8 cellular contexts compared by ENCODE assay signal in the genomic region with DNA sequence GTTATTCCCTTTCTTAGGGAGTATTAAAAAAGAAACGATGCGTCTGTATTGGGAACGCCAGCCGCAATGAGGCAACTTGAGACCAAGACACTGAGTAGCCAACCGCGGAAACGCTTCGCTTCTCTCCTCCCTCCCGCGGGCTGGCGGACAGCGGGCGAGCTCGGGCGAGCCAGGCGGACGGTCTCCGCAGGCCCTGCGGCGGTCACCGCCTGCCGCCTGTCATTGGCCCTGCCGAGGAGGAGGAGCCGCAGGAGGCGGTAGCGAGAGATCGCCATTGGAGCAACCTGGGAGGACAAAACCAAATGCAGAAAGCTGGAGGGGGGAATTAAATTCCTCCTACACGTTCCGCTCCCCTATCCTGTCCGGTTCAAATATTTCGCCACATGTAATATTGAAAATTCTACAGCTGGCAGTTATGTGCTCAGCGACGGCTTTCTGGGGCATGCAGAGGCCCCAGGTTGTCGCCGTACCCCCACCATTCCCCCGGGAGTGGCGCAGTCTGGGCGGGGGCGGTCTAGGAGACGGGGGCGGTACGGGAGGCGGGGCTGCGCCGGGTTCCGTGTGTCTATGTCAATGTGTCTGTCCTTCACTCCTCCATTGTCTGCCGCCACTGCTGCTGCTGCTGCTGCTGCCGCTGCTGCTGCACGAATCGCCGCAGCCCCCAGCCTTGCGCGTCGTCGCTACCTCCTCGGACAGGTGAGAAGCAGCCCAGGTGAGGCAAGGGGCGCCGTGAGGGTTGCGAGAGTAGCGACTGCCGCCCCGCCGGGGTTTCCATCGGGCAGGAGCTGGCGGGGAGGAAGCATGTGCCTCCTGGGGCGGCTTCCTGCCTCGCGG. TPM values are rescaled to one million over a fixed set of nuclear protein-coding genes. Genes with fewer than 3 reads are reported as not detected.
DNase-seq lines count a peak whose midpoint lies in the region; ATAC-seq and TF ChIP-seq lines count a peak whose summit lies in the region.

A gene (minus strand): TSS at position 162 of the 834 bp plus-strand sequence. CDS start 181 bp downstream, outside the sequence.
A gene (plus strand): TSS at position 589 of the 834 bp plus-strand sequence. CDS start 19,263 bp downstream, outside the sequence.

- peak; percentile 92 for TF ChIP-seq POLR2A in erythroblast (IDR thresholded peaks at IDR 0.05; ENCODE audit: low read length)

- ATAC-seq in GM21619 (IDR thresholded peaks at IDR 0.05; ENCODE audit: unreplicated experiment): peak; percentile 97

- no peak for TF ChIP-seq RAD21 in Ishikawa (IDR thresholded peaks at IDR 0.05; ENCODE audit: low read depth)

- peak; percentile 70 for TF ChIP-seq EP300 in Ishikawa (IDR thresholded peaks at IDR 0.05; ENCODE audit: borderline replicate concordance)

- DNase-seq in DMS114 treated with DMSO at 0.1 percent for 48 hours (lab: John Stamatoyannopoulos, UW; ENCODE audit: unreplicated experiment) (peak; percentile 79), OCI-M2 (lab: John Stamatoyannopoulos, UW; ENCODE audit: unreplicated experiment) (peak; percentile 44), erythroblast (lab: John Stamatoyannopoulos, UW) (peak; percentile 96 to 97), mucosa of gallbladder (ENCODE audit: low spot score) (peak; percentile 95)
- peak; percentile 92 for DNase-seq in activated T-cell treated with anti-CD3 and anti-CD28 coated beads, Interleukin-2, amount 50 U/mL, for 1 hour
- peak; percentile 87 for DNase-seq in stimulated activated CD8-positive, alpha-beta memory T cell treated with anti-CD3 and anti-CD28 coated beads, Interleukin-4, amount 100 ng/mL, for 24 hours (ENCODE audit: low read depth)

TF ChIP-seq in Ishikawa, 13 proteins besides CTCF, POLR2A, EP300 and RAD21:
- TF ChIP-seq CREB1 (IDR thresholded peaks at IDR 0.05; ENCODE audit: low read depth) (0 out of 2 replicates have a peak, but pooled peaks have one; percentile 32), FOXM1 (IDR thresholded peaks at IDR 0.05; ENCODE audit: borderline replicate concordance, low read depth) (peak; percentile 40; the same call in 1 of the 2 replicates), TCF12 (IDR thresholded peaks at IDR 0.05; ENCODE audit: low read depth) (0 out of 2 replicates have a peak, but pooled peaks have one; percentile 20), TEAD4 (IDR thresholded peaks at IDR 0.05) (no peak; the same call in 1 of the 2 replicates), CEBPB (IDR thresholded peaks at IDR 0.05) (no peak), NFIC (IDR thresholded peaks at IDR 0.05) (no peak), TAF1 (IDR thresholded peaks at IDR 0.05; ENCODE audit: low read depth) (peak; percentile 90), EGR1 (IDR thresholded peaks at IDR 0.05) (peak; percentile 91), ZBTB7A (IDR thresholded peaks at IDR 0.05; ENCODE audit: low read depth) (no peak; the same call in 1 of the 2 replicates), YY1 (IDR thresholded peaks at IDR 0.05; ENCODE audit: low read depth) (peak; percentile 80)
- TF ChIP-seq, protein P1, sequence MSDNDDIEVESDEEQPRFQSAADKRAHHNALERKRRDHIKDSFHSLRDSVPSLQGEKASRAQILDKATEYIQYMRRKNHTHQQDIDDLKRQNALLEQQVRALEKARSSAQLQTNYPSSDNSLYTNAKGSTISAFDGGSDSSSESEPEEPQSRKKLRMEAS (IDR thresholded peaks at IDR 0.05): peak; percentile 89
- TF ChIP-seq, protein P2, sequence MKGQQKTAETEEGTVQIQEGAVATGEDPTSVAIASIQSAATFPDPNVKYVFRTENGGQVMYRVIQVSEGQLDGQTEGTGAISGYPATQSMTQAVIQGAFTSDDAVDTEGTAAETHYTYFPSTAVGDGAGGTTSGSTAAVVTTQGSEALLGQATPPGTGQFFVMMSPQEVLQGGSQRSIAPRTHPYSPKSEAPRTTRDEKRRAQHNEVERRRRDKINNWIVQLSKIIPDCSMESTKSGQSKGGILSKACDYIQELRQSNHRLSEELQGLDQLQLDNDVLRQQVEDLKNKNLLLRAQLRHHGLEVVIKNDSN (IDR thresholded peaks at IDR 0.05): no peak
- TF ChIP-seq, protein P3, sequence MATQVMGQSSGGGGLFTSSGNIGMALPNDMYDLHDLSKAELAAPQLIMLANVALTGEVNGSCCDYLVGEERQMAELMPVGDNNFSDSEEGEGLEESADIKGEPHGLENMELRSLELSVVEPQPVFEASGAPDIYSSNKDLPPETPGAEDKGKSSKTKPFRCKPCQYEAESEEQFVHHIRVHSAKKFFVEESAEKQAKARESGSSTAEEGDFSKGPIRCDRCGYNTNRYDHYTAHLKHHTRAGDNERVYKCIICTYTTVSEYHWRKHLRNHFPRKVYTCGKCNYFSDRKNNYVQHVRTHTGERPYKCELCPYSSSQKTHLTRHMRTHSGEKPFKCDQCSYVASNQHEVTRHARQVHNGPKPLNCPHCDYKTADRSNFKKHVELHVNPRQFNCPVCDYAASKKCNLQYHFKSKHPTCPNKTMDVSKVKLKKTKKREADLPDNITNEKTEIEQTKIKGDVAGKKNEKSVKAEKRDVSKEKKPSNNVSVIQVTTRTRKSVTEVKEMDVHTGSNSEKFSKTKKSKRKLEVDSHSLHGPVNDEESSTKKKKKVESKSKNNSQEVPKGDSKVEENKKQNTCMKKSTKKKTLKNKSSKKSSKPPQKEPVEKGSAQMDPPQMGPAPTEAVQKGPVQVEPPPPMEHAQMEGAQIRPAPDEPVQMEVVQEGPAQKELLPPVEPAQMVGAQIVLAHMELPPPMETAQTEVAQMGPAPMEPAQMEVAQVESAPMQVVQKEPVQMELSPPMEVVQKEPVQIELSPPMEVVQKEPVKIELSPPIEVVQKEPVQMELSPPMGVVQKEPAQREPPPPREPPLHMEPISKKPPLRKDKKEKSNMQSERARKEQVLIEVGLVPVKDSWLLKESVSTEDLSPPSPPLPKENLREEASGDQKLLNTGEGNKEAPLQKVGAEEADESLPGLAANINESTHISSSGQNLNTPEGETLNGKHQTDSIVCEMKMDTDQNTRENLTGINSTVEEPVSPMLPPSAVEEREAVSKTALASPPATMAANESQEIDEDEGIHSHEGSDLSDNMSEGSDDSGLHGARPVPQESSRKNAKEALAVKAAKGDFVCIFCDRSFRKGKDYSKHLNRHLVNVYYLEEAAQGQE (IDR thresholded peaks at IDR 0.05; ENCODE audit: low read depth): no peak; the same call in 1 of the 2 replicates

RNA-seq across cellular contexts. Expression of the first gene that starts in this region (rescaled TPM):
- 28.0 TPM for total RNA-seq in mucosa of gallbladder

RNA-seq across cellular contexts. Expression of the second gene that starts in this region (rescaled TPM):
- total RNA-seq in mucosa of gallbladder: 24.2 TPM

Comparison
In these comparisons a context has a peak if more than half of its experiments do, and no peak if none do; other contexts are left out.
1. Peak in every context shown above with its lines: DNase-seq and ATAC-seq.
2. DNase-seq: peak in every context shown above with its lines; median percentile 96 in erythroblast; 95 in mucosa of gallbladder; 92 in activated T-cell treated with anti-CD3 and anti-CD28 coated beads, Interleukin-2, amount 50 U/mL, for 1 hour; 87 in stimulated activated CD8-positive, alpha-beta memory T cell treated with anti-CD3 and anti-CD28 coated beads, Interleukin-4, amount 100 ng/mL, for 24 hours; 79 in DMS114 treated with DMSO at 0.1 percent for 48 hours; 44 in OCI-M2.